8 cellular contexts compared by ENCODE assay signal in genomic region chr7:98282727-98283126, GRCh38. TPM values are rescaled to one million over a fixed set of nuclear protein-coding genes. Genes with fewer than 3 reads are reported as not detected.
DNase-seq lines count a peak whose midpoint lies in the region; ATAC-seq and TF ChIP-seq lines count a peak whose summit lies in the region.

No MANE protein-coding gene starts in this region.

- H3K27me3 ChIP-seq in SU-DHL-6 (ENCODE audit: low read length): no peaks in the 10 kb centered on the region
- no peaks in the 10 kb centered on the region for H3K27me3 ChIP-seq in psoas muscle (ENCODE audit: insufficient read depth in 3 of 3, low read length in 2 of 3)

- no peak for ATAC-seq in psoas muscle

- no peak overlapping the region for H2AFZ ChIP-seq in SU-DHL-6 (ENCODE audit: low read depth, low read length, severe bottlenecking)

- no peaks in the 10 kb centered on the region for H3K79me2 ChIP-seq in SU-DHL-6 (ENCODE audit: insufficient read depth, low read length)

- 27 to 47% (median 29%) methylated on average over 16 of the region's 16 CpGs for WGBS in psoas muscle, 3 donors

- H3K4me3 ChIP-seq in SU-DHL-6 (ENCODE audit: insufficient read depth, low read length, poor library complexity, severe bottlenecking) (no peak overlapping the region), fibroblast of mammary gland (ENCODE audit: control insufficient read depth, low read depth, low read length) (peak overlapping the region; percentile 93), psoas muscle (peak overlapping the region; percentile 90)

- intact Hi-C loops in psoas muscle (cut with DNase I): loop anchor here (5.0 to 10.0 kb wide), 2 partner anchors 105 to 122 kb away; partner anchors contain the start of gene BAIAP2L1 (in 1 of the 2)

- DNase-seq in ELR (ENCODE audit: low read depth) (peak; percentile 40), fibroblast of mammary gland (ENCODE audit: low read depth) (no peak), psoas muscle (no peak), NCI-H82 (lab: John Stamatoyannopoulos, UW) (no peak)
- DNase-seq in stimulated activated CD4-positive, alpha-beta T cell treated with anti-CD3 and anti-CD28 coated beads, Interleukin-4, amount 100 ng/mL, for 4 hours: no peak
- no peak for DNase-seq in activated CD4-positive, alpha-beta T cell treated with anti-CD3 and anti-CD28 coated beads for 48 hours
- DNase-seq in activated CD4-positive, alpha-beta T cell treated with anti-CD3 and anti-CD28 coated beads for 1 hour: no peak

- H3F3A ChIP-seq in SU-DHL-6 (ENCODE audit: insufficient read depth): no peaks in the 10 kb centered on the region

- H3K4me1 ChIP-seq in psoas muscle: peaks cover 50% of the 10 kb centered on the region

- no peaks in the 10 kb centered on the region for H3K9me2 ChIP-seq in SU-DHL-6 (replicated peaks; ENCODE audit: insufficient read depth, low read length)

- H3K9me3 ChIP-seq in SU-DHL-6 (ENCODE audit: insufficient read depth, low read length): no peaks in the 10 kb centered on the region
- H3K9me3 ChIP-seq in psoas muscle: no peaks in the 10 kb centered on the region

- H3K27ac ChIP-seq in SU-DHL-6 (ENCODE audit: low read depth, low read length) (no peak overlapping the region), psoas muscle (peak overlapping the region; percentile 99)

- H4K20me1 ChIP-seq in SU-DHL-6 (ENCODE audit: low read depth, low read length): no peaks in the 10 kb centered on the region

- TF ChIP-seq CTCF in SU-DHL-6 (IDR thresholded peaks at IDR 0.05; ENCODE audit: insufficient read depth, low read length, poor library complexity, severe bottlenecking) (no peak), fibroblast of mammary gland (conservative IDR thresholded peaks at IDR 0.05; ENCODE audit: control insufficient read depth, insufficient read depth, low read depth, low read length) (no peak), psoas muscle (IDR thresholded peaks at IDR 0.05) (no peak)

- H3K9ac ChIP-seq in SU-DHL-6 (ENCODE audit: low read length): no peak overlapping the region

- peak overlapping the region; percentile 85 for H3K4me2 ChIP-seq in SU-DHL-6 (ENCODE audit: low read depth, low read length, poor library complexity, severe bottlenecking)

- H3K36me3 ChIP-seq in SU-DHL-6 (ENCODE audit: low read length): no peaks in the 10 kb centered on the region
- H3K36me3 ChIP-seq in psoas muscle (ENCODE audit: insufficient read depth in 1 of 2, low read depth in 1 of 2): no peaks in the 10 kb centered on the region

RNA-seq across cellular contexts. Expression of gene BRI3, which starts 1.2 kb away (rescaled TPM):
- total RNA-seq in psoas muscle: 100 to 1,000 TPM; 231 to 529 (median 366) TPM
- polyA plus RNA-seq in psoas muscle: 100 to 1,000 TPM; 301 to 509 (median 443) TPM

RNA-seq across cellular contexts. Expression of gene TECPR1, which starts 30.7 kb away (rescaled TPM):
- total RNA-seq in psoas muscle: 10 to 100 TPM in 3 of 4 donors, 1 to 10 TPM in 1; 10.0 to 23.0 (median 18.6) TPM
- 10 to 100 TPM in 2 of 3 donors, 1 to 10 TPM in 1; 7.0 to 14.5 (median 14.0) TPM for polyA plus RNA-seq in psoas muscle
